9 cellular contexts compared by ENCODE assay signal in the genomic region with DNA sequence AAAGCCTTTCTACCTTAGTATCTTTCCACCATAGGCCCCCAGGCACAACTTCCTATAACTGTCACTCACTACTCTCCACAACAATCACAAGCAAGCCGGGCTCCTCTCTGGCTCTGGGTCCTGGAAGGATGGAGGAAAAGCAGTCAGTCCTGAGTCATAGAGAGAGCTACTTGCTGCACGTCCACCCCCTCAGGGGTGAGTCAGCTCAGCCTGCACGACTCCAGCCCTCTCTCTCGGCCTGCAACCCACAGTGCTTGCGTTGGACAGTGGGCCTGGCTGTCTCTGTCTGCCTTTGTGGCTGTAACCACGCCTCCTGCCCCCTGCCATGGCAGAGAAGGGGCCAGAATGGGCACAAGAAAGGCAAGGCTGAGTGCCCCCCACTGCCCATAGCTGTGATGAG.
A peak's percentile ranks its signal among the peaks of the same experiment; 100 is the strongest.
DNase-seq lines count a peak whose midpoint lies in the region; FAIRE-seq and TF ChIP-seq lines count a peak whose summit lies in the region.
"Had no signal": no experiment of that assay in that cellular context is flagged by ENCODE, and none has a peak within 500 bp of the region (broad histone marks: within the 10 kb centered on the region; RNA-seq: fewer than 3 reads in every experiment).

No MANE protein-coding gene starts in this region.

- WGBS in stomach, 5 donors, result 24 to 47% (median 28%) methylated on average over 4 to 6 of the region's 6 CpGs

- peak; percentile 84 for FAIRE-seq in astrocyte (lab: Jason Lieb, UNC)
- FAIRE-seq: TTC549 had no signal

- peak; percentile 69 for DNase-seq in activated CD4-positive, alpha-beta memory T cell treated with anti-CD3 and anti-CD28 coated beads for 36 hours
- DNase-seq in activated CD4-positive, alpha-beta memory T cell treated with anti-CD3 and anti-CD28 coated beads, Interleukin-2, amount 10 ng/mL, durations not matched to agents 7 days and 5 days, result no peak
- DNase-seq in astrocyte (ENCODE audit: low read depth) (peak; percentile 97), iris pigment epithelial cell (ENCODE audit: low read depth) (peak; percentile 98), stomach (peak; percentile 33), SKM-1 (lab: John Stamatoyannopoulos, UW; ENCODE audit: unreplicated experiment) (no peak), colonic mucosa (no peak)
- no peak for DNase-seq in activated naive CD4-positive, alpha-beta T cell treated with anti-CD3 and anti-CD28 coated beads, Interleukin-2, amount 50 U/mL, for 16 hours

- H3K4me3 ChIP-seq in astrocyte (ENCODE audit: insufficient read depth, low read depth, low read length) (no peak overlapping the region), stomach (no peak overlapping the region), colonic mucosa (no peak overlapping the region)

- POLR2A ChIA-PET in activated CD4-positive, alpha-beta memory T cell treated with anti-CD3 and anti-CD28 coated beads for 36 hours (lab: Charles Lee), result interaction anchor here (0.9 kb wide), 1 partner anchor 51 kb away, joined by 4 read pairs; no protein-coding TSS in a partner anchor
- POLR2A ChIA-PET in activated CD4-positive, alpha-beta memory T cell treated with anti-CD3 and anti-CD28 coated beads, Interleukin-2, amount 10 ng/mL, durations not matched to agents 7 days and 5 days (lab: Charles Lee), result no interaction called here

- H3K27ac Mint-ChIP-seq in activated CD4-positive, alpha-beta memory T cell treated with anti-CD3 and anti-CD28 coated beads for 36 hours, result no peak overlapping the region
- no peak overlapping the region for H3K27ac Mint-ChIP-seq in activated CD4-positive, alpha-beta memory T cell treated with anti-CD3 and anti-CD28 coated beads, Interleukin-2, amount 10 ng/mL, durations not matched to agents 7 days and 5 days
- H3K27ac Mint-ChIP-seq in astrocyte (ENCODE audit: unreplicated experiment), result peak overlapping the region; percentile 96

- H4K20me1 ChIP-seq in astrocyte (ENCODE audit: insufficient read depth, low read length), result no peaks in the 10 kb centered on the region

- H3K4me3 Mint-ChIP-seq in activated CD4-positive, alpha-beta memory T cell treated with anti-CD3 and anti-CD28 coated beads for 36 hours, result no peak overlapping the region
- no peak overlapping the region for H3K4me3 Mint-ChIP-seq in activated CD4-positive, alpha-beta memory T cell treated with anti-CD3 and anti-CD28 coated beads, Interleukin-2, amount 10 ng/mL, durations not matched to agents 7 days and 5 days
- H3K4me3 Mint-ChIP-seq in astrocyte (ENCODE audit: unreplicated experiment), result no peak overlapping the region

- peaks cover 29% of the 10 kb centered on the region for H3K27me3 Mint-ChIP-seq in activated CD4-positive, alpha-beta memory T cell treated with anti-CD3 and anti-CD28 coated beads for 36 hours
- peaks cover 35% of the 10 kb centered on the region for H3K27me3 Mint-ChIP-seq in activated CD4-positive, alpha-beta memory T cell treated with anti-CD3 and anti-CD28 coated beads, Interleukin-2, amount 10 ng/mL, durations not matched to agents 7 days and 5 days
- H3K27me3 Mint-ChIP-seq in astrocyte (ENCODE audit: low read depth, unreplicated experiment), result peaks cover 22% of the 10 kb centered on the region

- H3K9me3 ChIP-seq in astrocyte (ENCODE audit: insufficient read depth, low read depth, low read length), result no peaks in the 10 kb centered on the region
- no peaks in the 10 kb centered on the region for H3K9me3 ChIP-seq in stomach
- no peaks in the 10 kb centered on the region for H3K9me3 ChIP-seq in colonic mucosa

- H3K36me3 ChIP-seq in astrocyte (ENCODE audit: insufficient read depth, low read length), result no peaks in the 10 kb centered on the region
- peaks cover 0 to 11% (median 0%) of the 10 kb centered on the region in 4 donors for H3K36me3 ChIP-seq in stomach
- H3K36me3 ChIP-seq in colonic mucosa, result no peaks in the 10 kb centered on the region

- H3K27me3 ChIP-seq in astrocyte (ENCODE audit: insufficient read depth, low read length) (no peaks in the 10 kb centered on the region), stomach (no peaks in the 10 kb centered on the region), colonic mucosa (no peaks in the 10 kb centered on the region)

- no peaks in the 10 kb centered on the region for H3K79me2 ChIP-seq in astrocyte (ENCODE audit: insufficient read depth, low read length)

- peaks cover 17% of the 10 kb centered on the region for H3K4me1 Mint-ChIP-seq in activated CD4-positive, alpha-beta memory T cell treated with anti-CD3 and anti-CD28 coated beads for 36 hours (ENCODE audit: low read depth)
- peaks cover 6% of the 10 kb centered on the region for H3K4me1 Mint-ChIP-seq in activated CD4-positive, alpha-beta memory T cell treated with anti-CD3 and anti-CD28 coated beads, Interleukin-2, amount 10 ng/mL, durations not matched to agents 7 days and 5 days
- peaks cover 25% of the 10 kb centered on the region for H3K4me1 Mint-ChIP-seq in astrocyte (ENCODE audit: low read depth, unreplicated experiment)

- no peak for TF ChIP-seq EP300 in stomach (IDR thresholded peaks at IDR 0.05)

- H3K9me3 Mint-ChIP-seq in activated CD4-positive, alpha-beta memory T cell treated with anti-CD3 and anti-CD28 coated beads for 36 hours, result no peaks in the 10 kb centered on the region
- H3K9me3 Mint-ChIP-seq in activated CD4-positive, alpha-beta memory T cell treated with anti-CD3 and anti-CD28 coated beads, Interleukin-2, amount 10 ng/mL, durations not matched to agents 7 days and 5 days, result no peaks in the 10 kb centered on the region
- H3K9me3 Mint-ChIP-seq in astrocyte (ENCODE audit: unreplicated experiment), result no peaks in the 10 kb centered on the region

- H3K4me1 ChIP-seq in astrocyte (ENCODE audit: insufficient read depth, low read length) (peaks cover 16% of the 10 kb centered on the region), stomach (peaks cover 6 to 21% (median 11%) of the 10 kb centered on the region in 4 donors), colonic mucosa (no peaks in the 10 kb centered on the region)

- H3K9ac ChIP-seq in astrocyte (ENCODE audit: low read length) (peak overlapping the region; percentile 66), colonic mucosa (ENCODE audit: low read depth in 2 of 2, low read length in 2 of 2) (peak overlapping the region in 1 of 2 donors; percentile 27)

- no peak for TF ChIP-seq CTCF in astrocyte (IDR thresholded peaks at IDR 0.05; ENCODE audit: insufficient read depth, low read depth, low read length)
- no peak for TF ChIP-seq CTCF in stomach (IDR thresholded peaks at IDR 0.05)
- TF ChIP-seq CTCF in colonic mucosa (IDR thresholded peaks at IDR 0.05), result no peak

- no peak for TF ChIP-seq POLR2A in stomach (IDR thresholded peaks at IDR 0.05)

- H3K27ac ChIP-seq in astrocyte (ENCODE audit: low read depth, low read length), result peak overlapping the region; percentile 78
- peak overlapping the region in 4 of 5 donors; percentile 32 to 62 (median 50) for H3K27ac ChIP-seq in stomach
- H3K27ac ChIP-seq in colonic mucosa, result no peak overlapping the region

- H3K4me2 ChIP-seq in astrocyte (ENCODE audit: low read length), result peak overlapping the region; percentile 69

- H3K36me3 Mint-ChIP-seq in activated CD4-positive, alpha-beta memory T cell treated with anti-CD3 and anti-CD28 coated beads for 36 hours, result no peaks in the 10 kb centered on the region
- H3K36me3 Mint-ChIP-seq in activated CD4-positive, alpha-beta memory T cell treated with anti-CD3 and anti-CD28 coated beads, Interleukin-2, amount 10 ng/mL, durations not matched to agents 7 days and 5 days (ENCODE audit: low read depth), result no peaks in the 10 kb centered on the region
- H3K36me3 Mint-ChIP-seq in astrocyte (ENCODE audit: low read depth, unreplicated experiment), result no peaks in the 10 kb centered on the region

- peak overlapping the region; percentile 85 for H2AFZ ChIP-seq in astrocyte (ENCODE audit: low read depth, low read length)

- CTCF ChIA-PET in activated CD4-positive, alpha-beta memory T cell treated with anti-CD3 and anti-CD28 coated beads for 36 hours (lab: Charles Lee), result no interaction called here
- CTCF ChIA-PET in activated CD4-positive, alpha-beta memory T cell treated with anti-CD3 and anti-CD28 coated beads, Interleukin-2, amount 10 ng/mL, durations not matched to agents 7 days and 5 days (lab: Charles Lee), result no interaction called here

- intact Hi-C loops in activated CD4-positive, alpha-beta memory T cell treated with anti-CD3 and anti-CD28 coated beads for 36 hours (cut with micrococcal nuclease), result no loop called here
- intact Hi-C loops in stomach (cut with DNase I; ENCODE audit: low total_unique reads), result no loop called here
- intact Hi-C loops in colonic mucosa (cut with DNase I), result no loop called here

Comparison
In these comparisons a context has a peak if more than half of its experiments do, and no peak if none do; other contexts are left out.
1. DNase-seq: peak in activated CD4-positive, alpha-beta memory T cell treated with anti-CD3 and anti-CD28 coated beads for 36 hours (single experiment), astrocyte (single experiment), iris pigment epithelial cell (single experiment) and stomach (single experiment); none in activated CD4-positive, alpha-beta memory T cell treated with anti-CD3 and anti-CD28 coated beads, Interleukin-2, amount 10 ng/mL, durations not matched to agents 7 days and 5 days (single experiment), SKM-1 (single experiment), activated naive CD4-positive, alpha-beta T cell treated with anti-CD3 and anti-CD28 coated beads, Interleukin-2, amount 50 U/mL, for 16 hours (single experiment) and colonic mucosa (single experiment).